Comparison of ENCODE assay signal across 23 cellular contexts in the genomic region with DNA sequence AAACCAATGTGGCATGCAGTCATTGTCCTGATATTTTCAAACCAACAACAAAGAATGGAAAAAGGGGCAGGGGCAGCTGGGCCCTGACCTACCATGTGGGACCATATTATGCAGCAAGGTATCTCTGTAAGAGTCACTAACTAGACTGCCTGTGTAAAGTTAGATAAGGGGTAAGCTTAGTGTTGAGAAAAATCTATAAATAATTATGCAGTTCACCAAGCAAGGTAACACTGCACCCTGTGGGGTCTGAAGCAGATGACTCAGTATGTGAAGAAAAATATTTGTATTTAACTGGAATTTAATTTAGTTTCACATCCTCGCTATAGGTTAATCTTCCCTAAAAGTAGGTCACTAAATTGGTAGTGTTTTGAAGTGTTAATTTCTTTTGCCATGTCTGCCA.
"Had no signal": no experiment of that assay in that cellular context is flagged by ENCODE, and none has a peak within 500 bp of the region (broad histone marks: within the 10 kb centered on the region; RNA-seq: fewer than 3 reads in every experiment).

No MANE protein-coding gene starts in this region.

- H3K9me3 ChIP-seq: left ventricle myocardium inferior, lower lobe of right lung, neutrophil, pancreas, right lobe of liver, suprapubic skin, transverse colon, upper lobe of right lung, uterus had no signal

- H3K4me2 ChIP-seq: hepatocyte had no signal

- H3K27ac ChIP-seq: hepatocyte, left ventricle myocardium inferior, lower lobe of right lung, neutrophil, pancreas, right lobe of liver, suprapubic skin, transverse colon, upper lobe of right lung, uterus had no signal

- H3K4me1 ChIP-seq: lower lobe of right lung, pancreas, right lobe of liver, suprapubic skin, transverse colon, upper lobe of right lung, uterus had no signal

- H3K36me3 ChIP-seq: left ventricle myocardium inferior, lower lobe of right lung, neutrophil, pancreas, right lobe of liver, suprapubic skin, transverse colon, upper lobe of right lung, uterus had no signal

- H3K27me3 ChIP-seq: hepatocyte, neutrophil, pancreas, right lobe of liver, suprapubic skin, transverse colon, upper lobe of right lung, uterus had no signal

- DNase-seq: cortex of kidney; effector CD4-positive, alpha-beta T cell; head of caudate nucleus; kidney; left colon; left ventricle myocardium inferior; lower lobe of right lung; natural killer cell; pancreas; retina; right lobe of liver; small intestine; stimulated activated CD4-positive, alpha-beta T cell treated with anti-CD3 and anti-CD28 coated beads, Interleukin-15, amount 100 ng/mL, for 24 hours; stimulated activated CD4-positive, alpha-beta T cell treated with anti-CD3 and anti-CD28 coated beads, Interleukin-2, amount 100 ng/mL, for 48 hours; stimulated activated CD8-positive, alpha-beta memory T cell treated with anti-CD3 and anti-CD28 coated beads, Interleukin-4, amount 100 ng/mL, for 48 hours; stimulated activated naive CD4-positive, alpha-beta T cell; stimulated activated naive CD8-positive, alpha-beta T cell treated with anti-CD3 and anti-CD28 coated beads, Interleukin-15, amount 100 ng/mL, for 72 hours; transverse colon; upper lobe of right lung; uterus had no signal

- H2AFZ ChIP-seq: hepatocyte had no signal

- H3K79me2 ChIP-seq: hepatocyte had no signal

- H3K4me3 ChIP-seq: hepatocyte, left ventricle myocardium inferior, lower lobe of right lung, pancreas, right lobe of liver, suprapubic skin, transverse colon, upper lobe of right lung, uterus had no signal
